Comparison of ENCODE assay signal across 14 cellular contexts in genomic region chr3:46924921-46925584, GRCh38. TPM values are rescaled to one million over a fixed set of nuclear protein-coding genes. Genes with fewer than 3 reads are reported as not detected.
DNase-seq lines count a peak whose midpoint lies in the region; ATAC-seq lines count a peak whose summit lies in the region.
"Had no signal": no experiment of that assay in that cellular context is flagged by ENCODE, and none has a peak within 500 bp of the region (broad histone marks: within the 10 kb centered on the region; RNA-seq: fewer than 3 reads in every experiment).

No MANE protein-coding gene starts in this region.

- ATAC-seq in memory B cell (ENCODE audit: low read depth): no peak
- no peak for ATAC-seq in stimulated activated naive B cell treated with anti-CD40 and anti-IgM and Interleukin-4, amounts not matched to agents 10 μg/mL and 1 μg/mL and 100 μg/mL, for 72 hours (replicated peaks)

- H3K36me3 Mint-ChIP-seq in activated CD4-positive, alpha-beta T cell treated with anti-CD3 and anti-CD28 coated beads, Interleukin-2, amount 10 ng/mL, durations not matched to agents 7 days and 5 days (ENCODE audit: low read depth): peaks cover 69% of the 10 kb centered on the region
- peaks cover 50% of the 10 kb centered on the region for H3K36me3 Mint-ChIP-seq in activated T-helper 1 cell treated with anti-CD3 and anti-CD28 coated beads, Interleukin-12 subunit alpha, Interleukin-12 subunit beta, Interleukin-2, Interleukin-4 antibody, amounts not matched to agents 30 ng/mL and 10 ng/mL and 1 ng/mL, durations not matched to agents 14 hours and 24 hours and 36 hours (ENCODE audit: low read depth)
- H3K36me3 Mint-ChIP-seq in memory B cell: peaks cover 24% of the 10 kb centered on the region
- peaks cover 59 to 71% of the 10 kb centered on the region in 2 donors for H3K36me3 Mint-ChIP-seq in stimulated activated naive B cell treated with anti-CD40 and anti-IgM and Interleukin-4, amounts not matched to agents 10 μg/mL and 1 μg/mL and 100 μg/mL, for 72 hours

- CTCF ChIA-PET in activated CD4-positive, alpha-beta T cell treated with anti-CD3 and anti-CD28 coated beads, Interleukin-2, amount 10 ng/mL, durations not matched to agents 7 days and 5 days (lab: Charles Lee): interaction anchor here (0.7 to 2.0 kb wide), 2 partner anchors 15 to 24 kb away, joined by 3 to 5 read pairs; no protein-coding TSS in a partner anchor

- peaks cover 12% of the 10 kb centered on the region for H3K9me3 Mint-ChIP-seq in activated CD4-positive, alpha-beta T cell treated with anti-CD3 and anti-CD28 coated beads, Interleukin-2, amount 10 ng/mL, durations not matched to agents 7 days and 5 days
- H3K9me3 Mint-ChIP-seq in activated T-helper 1 cell treated with anti-CD3 and anti-CD28 coated beads, Interleukin-12 subunit alpha, Interleukin-12 subunit beta, Interleukin-2, Interleukin-4 antibody, amounts not matched to agents 30 ng/mL and 10 ng/mL and 1 ng/mL, durations not matched to agents 14 hours and 24 hours and 36 hours: peaks cover 7% of the 10 kb centered on the region
- H3K9me3 Mint-ChIP-seq in memory B cell: peaks cover 7% of the 10 kb centered on the region
- H3K9me3 Mint-ChIP-seq in stimulated activated naive B cell treated with anti-CD40 and anti-IgM and Interleukin-4, amounts not matched to agents 10 μg/mL and 1 μg/mL and 100 μg/mL, for 72 hours: peaks cover 7 to 8% of the 10 kb centered on the region in 2 donors

- DNase-seq in activated CD4-positive, alpha-beta T cell treated with anti-CD3 and anti-CD28 coated beads, Interleukin-2, amount 10 ng/mL, durations not matched to agents 7 days and 5 days: no peak
- no peak for DNase-seq in activated CD4-positive, alpha-beta T cell treated with anti-CD3 and anti-CD28 coated beads, Interleukin-2, amount 50 U/mL, for 4 hours
- DNase-seq in activated T-helper 1 cell treated with anti-CD3 and anti-CD28 coated beads, Interleukin-12 subunit alpha, Interleukin-12 subunit beta, Interleukin-2, Interleukin-4 antibody, amounts not matched to agents 30 ng/mL and 10 ng/mL and 1 ng/mL, durations not matched to agents 14 hours and 24 hours and 36 hours (ENCODE audit: low spot score): no peak
- DNase-seq in memory B cell (ENCODE audit: low spot score in 2 of 2) (no peak), HT-29 (ENCODE audit: low spot score) (no peak), AML-193 (lab: John Stamatoyannopoulos, UW) (no peak), nucleus accumbens (lab: John Stamatoyannopoulos, UW) (no peak)
- DNase-seq in stimulated activated naive B cell treated with anti-CD40 and anti-IgM and Interleukin-4, amounts not matched to agents 10 μg/mL and 1 μg/mL and 100 μg/mL, for 72 hours: no peak
- DNase-seq: activated CD4-positive, CD25-positive, alpha-beta regulatory T cell treated with anti-CD3 and anti-CD28 coated beads, Interleukin-2, amount 50 U/mL, for 72 hours; COR-L47; GDM1; NCI-H1105; SK-N-SH; stimulated activated CD4-positive, alpha-beta T cell treated with anti-CD3 and anti-CD28 coated beads, Interleukin-2, amount 100 ng/mL, for 48 hours had no signal

- no peak overlapping the region for H3K4me3 Mint-ChIP-seq in activated CD4-positive, alpha-beta T cell treated with anti-CD3 and anti-CD28 coated beads, Interleukin-2, amount 10 ng/mL, durations not matched to agents 7 days and 5 days
- H3K4me3 Mint-ChIP-seq in activated T-helper 1 cell treated with anti-CD3 and anti-CD28 coated beads, Interleukin-12 subunit alpha, Interleukin-12 subunit beta, Interleukin-2, Interleukin-4 antibody, amounts not matched to agents 30 ng/mL and 10 ng/mL and 1 ng/mL, durations not matched to agents 14 hours and 24 hours and 36 hours: no peak overlapping the region
- no peak overlapping the region for H3K4me3 Mint-ChIP-seq in memory B cell
- H3K4me3 Mint-ChIP-seq in stimulated activated naive B cell treated with anti-CD40 and anti-IgM and Interleukin-4, amounts not matched to agents 10 μg/mL and 1 μg/mL and 100 μg/mL, for 72 hours: peak overlapping the region in 1 of 2 donors; percentile 43

- intact Hi-C loops in activated T-helper 1 cell treated with anti-CD3 and anti-CD28 coated beads, Interleukin-12 subunit alpha, Interleukin-12 subunit beta, Interleukin-2, Interleukin-4 antibody, amounts not matched to agents 30 ng/mL and 10 ng/mL and 1 ng/mL, durations not matched to agents 14 hours and 24 hours and 36 hours (cut with micrococcal nuclease): loop anchor here (1.0 to 10.0 kb wide), 3 partner anchors 37 to 400 kb away; no protein-coding TSS in a partner anchor

- H3K4me1 Mint-ChIP-seq in activated CD4-positive, alpha-beta T cell treated with anti-CD3 and anti-CD28 coated beads, Interleukin-2, amount 10 ng/mL, durations not matched to agents 7 days and 5 days: peaks cover 51% of the 10 kb centered on the region
- H3K4me1 Mint-ChIP-seq in activated T-helper 1 cell treated with anti-CD3 and anti-CD28 coated beads, Interleukin-12 subunit alpha, Interleukin-12 subunit beta, Interleukin-2, Interleukin-4 antibody, amounts not matched to agents 30 ng/mL and 10 ng/mL and 1 ng/mL, durations not matched to agents 14 hours and 24 hours and 36 hours (ENCODE audit: low read depth): peaks cover 42% of the 10 kb centered on the region
- peaks cover 45% of the 10 kb centered on the region for H3K4me1 Mint-ChIP-seq in memory B cell
- H3K4me1 Mint-ChIP-seq in stimulated activated naive B cell treated with anti-CD40 and anti-IgM and Interleukin-4, amounts not matched to agents 10 μg/mL and 1 μg/mL and 100 μg/mL, for 72 hours: peaks cover 50 to 70% of the 10 kb centered on the region in 2 donors

- peak overlapping the region; percentile 20 for H3K27ac Mint-ChIP-seq in activated CD4-positive, alpha-beta T cell treated with anti-CD3 and anti-CD28 coated beads, Interleukin-2, amount 10 ng/mL, durations not matched to agents 7 days and 5 days
- peak overlapping the region; percentile 18 for H3K27ac Mint-ChIP-seq in activated T-helper 1 cell treated with anti-CD3 and anti-CD28 coated beads, Interleukin-12 subunit alpha, Interleukin-12 subunit beta, Interleukin-2, Interleukin-4 antibody, amounts not matched to agents 30 ng/mL and 10 ng/mL and 1 ng/mL, durations not matched to agents 14 hours and 24 hours and 36 hours
- peak overlapping the region; percentile 94 for H3K27ac Mint-ChIP-seq in memory B cell
- H3K27ac Mint-ChIP-seq in stimulated activated naive B cell treated with anti-CD40 and anti-IgM and Interleukin-4, amounts not matched to agents 10 μg/mL and 1 μg/mL and 100 μg/mL, for 72 hours: peak overlapping the region; percentile 94

- POLR2A ChIA-PET in activated CD4-positive, alpha-beta T cell treated with anti-CD3 and anti-CD28 coated beads, Interleukin-2, amount 10 ng/mL, durations not matched to agents 7 days and 5 days (lab: Charles Lee): no interaction called here

- H3K27me3 Mint-ChIP-seq in activated CD4-positive, alpha-beta T cell treated with anti-CD3 and anti-CD28 coated beads, Interleukin-2, amount 10 ng/mL, durations not matched to agents 7 days and 5 days: no peaks in the 10 kb centered on the region
- no peaks in the 10 kb centered on the region for H3K27me3 Mint-ChIP-seq in activated T-helper 1 cell treated with anti-CD3 and anti-CD28 coated beads, Interleukin-12 subunit alpha, Interleukin-12 subunit beta, Interleukin-2, Interleukin-4 antibody, amounts not matched to agents 30 ng/mL and 10 ng/mL and 1 ng/mL, durations not matched to agents 14 hours and 24 hours and 36 hours (ENCODE audit: insufficient read depth)
- no peaks in the 10 kb centered on the region for H3K27me3 Mint-ChIP-seq in memory B cell
- no peaks in the 10 kb centered on the region for H3K27me3 Mint-ChIP-seq in stimulated activated naive B cell treated with anti-CD40 and anti-IgM and Interleukin-4, amounts not matched to agents 10 μg/mL and 1 μg/mL and 100 μg/mL, for 72 hours

RNA-seq across cellular contexts. Expression of gene PTH1R, which starts 47.5 kb away (rescaled TPM):
- not detected for total RNA-seq in activated CD4-positive, alpha-beta T cell treated with anti-CD3 and anti-CD28 coated beads, Interleukin-2, amount 10 ng/mL, durations not matched to agents 7 days and 5 days
- not detected in 2 replicates for total RNA-seq in activated T-helper 1 cell treated with anti-CD3 and anti-CD28 coated beads, Interleukin-12 subunit alpha, Interleukin-12 subunit beta, Interleukin-2, Interleukin-4 antibody, amounts not matched to agents 30 ng/mL and 10 ng/mL and 1 ng/mL, durations not matched to agents 14 hours and 24 hours and 36 hours
- not detected in 2 replicates for total RNA-seq in HT-29 (2014; rRNA removed; shearing (Covaris generic))

RNA-seq across cellular contexts. Expression of gene CCDC12, which starts 51.5 kb away (rescaled TPM):
- 10 to 100 TPM; 48.7 to 56.1 TPM for total RNA-seq in activated CD4-positive, alpha-beta T cell treated with anti-CD3 and anti-CD28 coated beads, Interleukin-2, amount 10 ng/mL, durations not matched to agents 7 days and 5 days
- total RNA-seq in activated T-helper 1 cell treated with anti-CD3 and anti-CD28 coated beads, Interleukin-12 subunit alpha, Interleukin-12 subunit beta, Interleukin-2, Interleukin-4 antibody, amounts not matched to agents 30 ng/mL and 10 ng/mL and 1 ng/mL, durations not matched to agents 14 hours and 24 hours and 36 hours: 68.7 and 69.1 TPM in 2 replicates
- 38.2 and 39.4 TPM in 2 replicates for total RNA-seq in HT-29 (2014; rRNA removed; shearing (Covaris generic))

RNA-seq across cellular contexts. Expression of gene NBEAL2, which starts 54.4 kb away (rescaled TPM):
- 100 to 1,000 TPM; 194 to 212 TPM for total RNA-seq in activated CD4-positive, alpha-beta T cell treated with anti-CD3 and anti-CD28 coated beads, Interleukin-2, amount 10 ng/mL, durations not matched to agents 7 days and 5 days
- total RNA-seq in activated T-helper 1 cell treated with anti-CD3 and anti-CD28 coated beads, Interleukin-12 subunit alpha, Interleukin-12 subunit beta, Interleukin-2, Interleukin-4 antibody, amounts not matched to agents 30 ng/mL and 10 ng/mL and 1 ng/mL, durations not matched to agents 14 hours and 24 hours and 36 hours: 118 and 119 TPM in 2 replicates
- total RNA-seq in HT-29 (2014; rRNA removed; shearing (Covaris generic)): 154 and 168 TPM in 2 replicates

Comparison
In these comparisons a context has a peak if more than half of its experiments do, and no peak if none do; other contexts are left out.
1. H3K27ac Mint-ChIP-seq: peak in every context shown above with its lines; median percentile 94 in memory B cell; 94 in stimulated activated naive B cell treated with anti-CD40 and anti-IgM and Interleukin-4, amounts not matched to agents 10 μg/mL and 1 μg/mL and 100 μg/mL, for 72 hours; 20 in activated CD4-positive, alpha-beta T cell treated with anti-CD3 and anti-CD28 coated beads, Interleukin-2, amount 10 ng/mL, durations not matched to agents 7 days and 5 days; 18 in activated T-helper 1 cell treated with anti-CD3 and anti-CD28 coated beads, Interleukin-12 subunit alpha, Interleukin-12 subunit beta, Interleukin-2, Interleukin-4 antibody, amounts not matched to agents 30 ng/mL and 10 ng/mL and 1 ng/mL, durations not matched to agents 14 hours and 24 hours and 36 hours.